In the genomic region with DNA sequence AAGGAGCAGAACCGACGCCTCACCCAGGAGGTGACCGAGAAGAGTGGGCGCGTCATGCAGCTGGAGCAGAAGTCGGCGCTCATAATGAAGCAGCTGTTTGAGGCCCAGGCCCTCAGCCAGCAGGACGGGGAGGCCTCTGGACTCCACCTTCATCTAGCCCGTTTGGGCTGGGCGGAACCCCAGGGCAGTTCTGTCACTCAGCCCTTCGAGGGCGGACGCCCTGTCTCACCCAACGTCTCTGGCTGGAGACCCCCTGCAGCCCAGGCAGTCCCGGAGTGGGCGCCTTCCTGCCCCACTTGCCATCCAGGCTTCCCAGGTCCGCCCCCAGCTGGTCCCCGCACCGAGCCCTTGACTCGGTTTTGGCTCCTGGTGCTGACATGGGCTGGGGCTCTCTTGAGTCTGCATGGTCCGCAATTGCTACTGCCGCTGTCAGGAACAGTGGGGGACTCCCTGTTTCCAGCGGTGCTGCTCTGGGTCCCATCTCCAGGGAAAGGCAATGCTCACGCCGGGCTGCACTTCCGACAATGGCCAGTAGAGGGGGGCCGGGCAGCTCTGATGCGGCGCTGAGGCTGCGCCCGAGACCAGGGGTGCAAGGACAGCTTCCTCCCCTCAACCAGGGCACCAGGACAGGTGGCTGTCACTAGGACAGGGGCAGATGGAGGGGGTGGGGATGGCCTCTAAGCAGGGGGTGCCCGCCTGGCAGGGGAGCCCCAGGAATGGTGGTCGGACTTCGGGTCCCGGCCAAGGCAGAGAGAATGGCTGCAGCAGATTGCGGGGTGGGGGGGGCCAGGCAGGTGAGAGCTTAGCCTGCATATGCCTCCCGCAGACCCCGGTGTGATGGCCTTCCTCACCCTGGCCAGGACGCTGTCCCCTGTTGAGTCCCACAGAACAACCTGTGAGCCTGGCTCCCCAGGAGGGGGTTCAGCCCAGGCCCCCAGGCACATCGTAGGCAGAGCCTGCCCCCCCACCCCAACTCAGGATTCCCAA, we compare ENCODE assay signal across 8 cellular contexts.
DNase-seq lines count a peak whose midpoint lies in the region; ATAC-seq, FAIRE-seq and TF ChIP-seq lines count a peak whose summit lies in the region.

No MANE protein-coding gene starts in this region.

- WGBS in A549 (ENCODE audit: missing lambda C conversion rate): 72% methylated on average over 15 of the region's 40 CpGs
- WGBS in body of pancreas, 2 donors: 15 to 42% methylated on average over 4 to 40 of the region's 40 CpGs

- H3K27me3 ChIP-seq in Karpas-422 (ENCODE audit: low read length) (no peaks in the 10 kb centered on the region), body of pancreas (no peaks in the 10 kb centered on the region)

- ATAC-seq in A549 (peak; percentile 87 to 90), GM18867 (IDR thresholded peaks at IDR 0.05; ENCODE audit: unreplicated experiment) (peak; percentile 77), body of pancreas (peak; percentile 83), HG03378 (IDR thresholded peaks at IDR 0.05; ENCODE audit: unreplicated experiment) (no peak)

- H2AFZ ChIP-seq in Karpas-422 (ENCODE audit: low read length): no peak overlapping the region

- peak; percentile 71 to 74 for TF ChIP-seq RAD21 in A549 (conservative IDR thresholded peaks at IDR 0.05 in 1 of 2, IDR thresholded peaks at IDR 0.05 in 1 of 2)

- TF ChIP-seq CTCF in A549 (IDR thresholded peaks at IDR 0.05) (peak; percentile 56), body of pancreas (IDR thresholded peaks at IDR 0.05) (peak; percentile 83 to 98 (median 89))

- no peak for FAIRE-seq in A549 (lab: Jason Lieb, UNC)

- H3K9me3 ChIP-seq in A549 (no peaks in the 10 kb centered on the region), Karpas-422 (ENCODE audit: low read length) (no peaks in the 10 kb centered on the region), body of pancreas (no peaks in the 10 kb centered on the region)

- peak overlapping the region; percentile 44; the same call in 1 of the 3 replicates for H3K4me2 ChIP-seq in A549
- no peak overlapping the region for H3K4me2 ChIP-seq in Karpas-422 (ENCODE audit: low read depth, low read length, poor library complexity, severe bottlenecking)

- peaks cover 9 to 13% (median 10%) of the 10 kb centered on the region in 3 donors for H3K36me3 Mint-ChIP-seq in immature natural killer cell

- H3K4me3 ChIP-seq in A549: no peak overlapping the region
- no peak overlapping the region for H3K4me3 ChIP-seq in Karpas-422 (ENCODE audit: low read length)
- no peak overlapping the region for H3K4me3 ChIP-seq in body of pancreas

- H3K27ac Mint-ChIP-seq in immature natural killer cell: peak overlapping the region in 3 of 6 donors; percentile 53 to 70 (median 66)

- no peaks in the 10 kb centered on the region; the same call in 2 of the 3 replicates for H3K4me1 ChIP-seq in A549
- no peaks in the 10 kb centered on the region for H3K4me1 ChIP-seq in Karpas-422 (ENCODE audit: low read length)
- H3K4me1 ChIP-seq in body of pancreas: peaks cover 8% of the 10 kb centered on the region

- H3K27ac ChIP-seq in A549 (no peak overlapping the region), Karpas-422 (ENCODE audit: low read length) (no peak overlapping the region), body of pancreas (no peak overlapping the region)

- H3K36me3 ChIP-seq in Karpas-422 (ENCODE audit: insufficient read depth, low read length) (0 out of 2 replicates have a peak, but pooled peaks cover 11% of the 10 kb centered on the region), body of pancreas (replicated peaks in 1 of 2; ENCODE audit: insufficient read depth in 1 of 2, low read depth in 2 of 2) (peaks cover 0 to 9% of the 10 kb centered on the region in 2 donors)

- H3K79me2 ChIP-seq in Karpas-422 (ENCODE audit: low read length): peaks cover 30% of the 10 kb centered on the region

- no peak overlapping the region for H3K4me3 Mint-ChIP-seq in immature natural killer cell

- H3K4me1 Mint-ChIP-seq in immature natural killer cell: peaks cover 6 to 7% of the 10 kb centered on the region in 2 donors

- no peak for TF ChIP-seq EP300 in A549 (IDR thresholded peaks at IDR 0.05)

- POLR2A ChIA-PET in A549 (lab: Yijun Ruan, JAX): interaction anchor here (0.6 kb wide), 1 partner anchor 287 kb away, joined by 3 read pairs; no protein-coding TSS in a partner anchor

- peaks cover 26% of the 10 kb centered on the region; the same call in 1 of the 2 replicates for H4K20me1 ChIP-seq in Karpas-422 (ENCODE audit: insufficient read depth, low read depth, low read length)

- CTCF ChIA-PET in A549 (lab: Yijun Ruan, JAX): interaction anchor here (0.6 to 2.9 kb wide), 28 partner anchors 9 to 510 kb away, joined by 3 to 9 read pairs (median 4); a partner anchor contains a TSS

- no peak for TF ChIP-seq POLR2A in A549 (IDR thresholded peaks at IDR 0.05; ENCODE audit: low read length)
- no peak for TF ChIP-seq POLR2A in body of pancreas (IDR thresholded peaks at IDR 0.05)

- H3K9me3 Mint-ChIP-seq in immature natural killer cell: no peaks in the 10 kb centered on the region

- intact Hi-C loops in body of pancreas (cut with DNase I): no loop called here

- no peaks in the 10 kb centered on the region for H3K9me2 ChIP-seq in Karpas-422 (replicated peaks; ENCODE audit: insufficient read depth, low read length)

- H3K9ac ChIP-seq in Karpas-422 (ENCODE audit: low read length): no peak overlapping the region

- peak; percentile 45 to 56 for DNase-seq in A549 (ENCODE audit: low read depth in 1 of 2, low spot score in 1 of 2)
- peak; percentile 84 for DNase-seq in Karpas-422
- DNase-seq in UCSD-AML1 (lab: John Stamatoyannopoulos, UW; ENCODE audit: unreplicated experiment): peak; percentile 32
- peak; percentile 63 to 77 (median 72) for DNase-seq in body of pancreas
- DNase-seq in immature natural killer cell: peak; percentile 66 to 68 (median 67)
- DNase-seq in stimulated activated CD4-positive, alpha-beta T cell treated with anti-CD3 and anti-CD28 coated beads, Interleukin-15, amount 100 ng/mL, for 1 hour (ENCODE audit: low read depth in 1 of 2, low spot score in 1 of 2): peak; percentile 50 to 72

- peaks cover 0 to 4% (median 0%) of the 10 kb centered on the region in 3 donors for H3K27me3 Mint-ChIP-seq in immature natural killer cell (ENCODE audit: low read depth in 3 of 3)

TF ChIP-seq in A549, 52 proteins besides CTCF, POLR2A, EP300 and RAD21:
- TF ChIP-seq SREBF2 (IDR thresholded peaks at IDR 0.05) (no peak), CEBPB (IDR thresholded peaks at IDR 0.05) (no peak), CBX2 (IDR thresholded peaks at IDR 0.05; ENCODE audit: borderline replicate concordance, low read depth) (no peak), SMC3 (IDR thresholded peaks at IDR 0.05) (peak; percentile 58), FOXS1 (CRISPR knock-in tag; IDR thresholded peaks at IDR 0.05) (no peak)
- TF ChIP-seq, protein P1, sequence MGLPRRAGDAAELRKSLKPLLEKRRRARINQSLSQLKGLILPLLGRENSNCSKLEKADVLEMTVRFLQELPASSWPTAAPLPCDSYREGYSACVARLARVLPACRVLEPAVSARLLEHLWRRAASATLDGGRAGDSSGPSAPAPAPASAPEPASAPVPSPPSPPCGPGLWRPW (IDR thresholded peaks at IDR 0.05): no peak
- TF ChIP-seq, protein P2, sequence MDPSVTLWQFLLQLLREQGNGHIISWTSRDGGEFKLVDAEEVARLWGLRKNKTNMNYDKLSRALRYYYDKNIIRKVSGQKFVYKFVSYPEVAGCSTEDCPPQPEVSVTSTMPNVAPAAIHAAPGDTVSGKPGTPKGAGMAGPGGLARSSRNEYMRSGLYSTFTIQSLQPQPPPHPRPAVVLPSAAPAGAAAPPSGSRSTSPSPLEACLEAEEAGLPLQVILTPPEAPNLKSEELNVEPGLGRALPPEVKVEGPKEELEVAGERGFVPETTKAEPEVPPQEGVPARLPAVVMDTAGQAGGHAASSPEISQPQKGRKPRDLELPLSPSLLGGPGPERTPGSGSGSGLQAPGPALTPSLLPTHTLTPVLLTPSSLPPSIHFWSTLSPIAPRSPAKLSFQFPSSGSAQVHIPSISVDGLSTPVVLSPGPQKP (IDR thresholded peaks at IDR 0.05; ENCODE audit: low read depth, low read length): no peak
- TF ChIP-seq, protein P3, sequence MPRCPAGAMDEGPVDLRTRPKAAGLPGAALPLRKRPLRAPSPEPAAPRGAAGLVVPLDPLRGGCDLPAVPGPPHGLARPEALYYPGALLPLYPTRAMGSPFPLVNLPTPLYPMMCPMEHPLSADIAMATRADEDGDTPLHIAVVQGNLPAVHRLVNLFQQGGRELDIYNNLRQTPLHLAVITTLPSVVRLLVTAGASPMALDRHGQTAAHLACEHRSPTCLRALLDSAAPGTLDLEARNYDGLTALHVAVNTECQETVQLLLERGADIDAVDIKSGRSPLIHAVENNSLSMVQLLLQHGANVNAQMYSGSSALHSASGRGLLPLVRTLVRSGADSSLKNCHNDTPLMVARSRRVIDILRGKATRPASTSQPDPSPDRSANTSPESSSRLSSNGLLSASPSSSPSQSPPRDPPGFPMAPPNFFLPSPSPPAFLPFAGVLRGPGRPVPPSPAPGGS (IDR thresholded peaks at IDR 0.05): no peak

Comparison
In these comparisons a context has a peak if more than half of its experiments do, and no peak if none do; other contexts are left out.
1. DNase-seq: peak in every context shown above with its lines; median percentile 84 in Karpas-422; 72 in body of pancreas; 67 in immature natural killer cell; 61 in stimulated activated CD4-positive, alpha-beta T cell treated with anti-CD3 and anti-CD28 coated beads, Interleukin-15, amount 100 ng/mL, for 1 hour; 50 in A549; 32 in UCSD-AML1.